Comparison of ENCODE assay signal across 21 cellular contexts in genomic region chr1:151916959-151917358, GRCh38.
"Had no signal": no experiment of that assay in that cellular context is flagged by ENCODE, and none has a peak within 500 bp of the region (broad histone marks: within the 10 kb centered on the region; RNA-seq: fewer than 3 reads in every experiment).

No MANE protein-coding gene starts in this region.

- H3K4me3 ChIP-seq: left ventricle myocardium inferior, lung, ovary, prostate gland, skin epidermis, stomach, thoracic aorta, tibial artery, upper lobe of right lung had no signal

- H3K27ac ChIP-seq: left ventricle myocardium inferior, ovary, prostate gland, skin epidermis, stomach, thoracic aorta, tibial artery, upper lobe of right lung had no signal

- H3K27me3 ChIP-seq: ovary, stomach, tibial artery, upper lobe of right lung had no signal

- DNase-seq: islet precursor cell; left ventricle myocardium inferior; mesendoderm; naive B cell; natural killer cell; ovary; retina; right cardiac atrium; stimulated activated CD4-positive, alpha-beta T cell treated with anti-CD3 and anti-CD28 coated beads, Interleukin-12 subunit alpha, Interleukin-12 subunit beta, amount 100 ng/mL, for 4 hours; stimulated activated CD4-positive, alpha-beta T cell treated with anti-CD3 and anti-CD28 coated beads, Interleukin-15, amount 100 ng/mL, for 24 hours; stimulated activated CD4-positive, alpha-beta T cell treated with anti-CD3 and anti-CD28 coated beads, Interleukin-4, amount 100 ng/mL, for 1 hour; stimulated activated naive B cell treated with anti-CD40 and anti-IgM and Interleukin-4, amounts not matched to agents 10 μg/mL and 1 μg/mL and 100 μg/mL, for 72 hours; stimulated activated naive CD8-positive, alpha-beta T cell treated with anti-CD3 and anti-CD28 coated beads, Interleukin-15, Interleukin-2, amounts not matched to agents 100 U/mL and 50 U/mL, for 24 hours; stomach; tibial artery; trophoblast cell; upper lobe of right lung had no signal

- H3K9me3 ChIP-seq: ovary, prostate gland, stomach, thoracic aorta, tibial artery, upper lobe of right lung had no signal

- H3K36me3 ChIP-seq: left ventricle myocardium inferior, ovary, prostate gland, stomach, thoracic aorta, tibial artery, upper lobe of right lung had no signal
